In genomic region chr10:57320416-57320815, GRCh38 we compare ENCODE assay signal across 26 cellular contexts.
"Had no signal": no experiment of that assay in that cellular context is flagged by ENCODE, and none has a peak within 500 bp of the region (broad histone marks: within the 10 kb centered on the region; RNA-seq: fewer than 3 reads in every experiment).

No MANE protein-coding gene starts in this region.

- H3K27ac Mint-ChIP-seq: immature natural killer cell; mesothelial cell of epicardium; naive B cell; natural killer cell; nephron progenitor cell; progenitor cell of endocrine pancreas; stimulated activated naive B cell treated with anti-CD40 and anti-IgM and Interleukin-4, amounts not matched to agents 10 μg/mL and 1 μg/mL and 100 μg/mL, for 72 hours had no signal

- H3K4me3 ChIP-seq: left lung, lower lobe of right lung, ovary, right atrium auricular region, right lobe of liver, smooth muscle cell, suprapubic skin, thoracic aorta, tibial artery, upper lobe of right lung had no signal

- H3K9me3 ChIP-seq: lower lobe of right lung, ovary, right atrium auricular region, right lobe of liver, thoracic aorta, tibial artery, upper lobe of right lung had no signal

- H3K36me3 Mint-ChIP-seq: immature natural killer cell; mesothelial cell of epicardium; naive B cell; natural killer cell; stimulated activated naive B cell treated with anti-CD40 and anti-IgM and Interleukin-4, amounts not matched to agents 10 μg/mL and 1 μg/mL and 100 μg/mL, for 72 hours had no signal

- H3K4me2 ChIP-seq: smooth muscle cell had no signal

- H3K36me3 ChIP-seq: left lung, lower lobe of right lung, ovary, right atrium auricular region, right lobe of liver, suprapubic skin, thoracic aorta, tibial artery, upper lobe of right lung had no signal

- DNase-seq: hippocampal formation; immature natural killer cell; kidney; left colon; left lung; lower lobe of right lung; mammary epithelial cell; mesenchymal stem cell; naive B cell; natural killer cell; nephron progenitor cell; ovary; right lobe of liver; stimulated activated CD4-positive, alpha-beta T cell treated with anti-CD3 and anti-CD28 coated beads, Interleukin-2, amount 100 ng/mL, for 24 hours; stimulated activated CD4-positive, alpha-beta T cell treated with anti-CD3 and anti-CD28 coated beads, Interleukin-4, amount 100 ng/mL, for 1 hour; stimulated activated naive B cell treated with anti-CD40 and anti-IgM and Interleukin-4, amounts not matched to agents 10 μg/mL and 1 μg/mL and 100 μg/mL, for 72 hours; stimulated activated naive CD8-positive, alpha-beta T cell treated with anti-CD3 and anti-CD28 coated beads, Interleukin-15, Interleukin-2, amounts not matched to agents 100 U/mL and 50 U/mL, for 24 hours; tibial artery; trophoblast cell; upper lobe of right lung had no signal

- H3K9me3 Mint-ChIP-seq: mesothelial cell of epicardium; stimulated activated naive B cell treated with anti-CD40 and anti-IgM and Interleukin-4, amounts not matched to agents 10 μg/mL and 1 μg/mL and 100 μg/mL, for 72 hours had no signal

- H3K4me3 Mint-ChIP-seq: immature natural killer cell; mesothelial cell of epicardium; naive B cell; natural killer cell; nephron progenitor cell; stimulated activated naive B cell treated with anti-CD40 and anti-IgM and Interleukin-4, amounts not matched to agents 10 μg/mL and 1 μg/mL and 100 μg/mL, for 72 hours had no signal

- H3K27me3 ChIP-seq: left lung, ovary, right atrium auricular region, right lobe of liver, suprapubic skin, tibial artery, upper lobe of right lung had no signal

- H3K27ac ChIP-seq: left lung, lower lobe of right lung, ovary, right atrium auricular region, right lobe of liver, suprapubic skin, thoracic aorta, tibial artery, upper lobe of right lung had no signal

- H3K4me1 Mint-ChIP-seq: immature natural killer cell; mesothelial cell of epicardium; naive B cell; natural killer cell; nephron progenitor cell; stimulated activated naive B cell treated with anti-CD40 and anti-IgM and Interleukin-4, amounts not matched to agents 10 μg/mL and 1 μg/mL and 100 μg/mL, for 72 hours had no signal

- ATAC-seq: left colon; left lung; lower lobe of right lung; natural killer cell; right lobe of liver; stimulated activated naive B cell treated with anti-CD40 and anti-IgM and Interleukin-4, amounts not matched to agents 10 μg/mL and 1 μg/mL and 100 μg/mL, for 72 hours; stimulated activated naive CD8-positive, alpha-beta T cell treated with anti-CD3 and anti-CD28 coated beads, Interleukin-15, Interleukin-2, amounts not matched to agents 100 U/mL and 50 U/mL, for 24 hours; upper lobe of right lung had no signal

- H3K27me3 Mint-ChIP-seq: naive B cell; progenitor cell of endocrine pancreas; stimulated activated naive B cell treated with anti-CD40 and anti-IgM and Interleukin-4, amounts not matched to agents 10 μg/mL and 1 μg/mL and 100 μg/mL, for 72 hours had no signal
